ENCODE assay signal across 21 cellular contexts in genomic region chr20:61316351-61316750, GRCh38.
"Had no signal": no experiment of that assay in that cellular context is flagged by ENCODE, and none has a peak within 500 bp of the region (broad histone marks: within the 10 kb centered on the region; RNA-seq: fewer than 3 reads in every experiment).

No MANE protein-coding gene starts in this region.

- H3K4me3 ChIP-seq: colonic mucosa, esophagus squamous epithelium, ovary, tibial artery, upper lobe of left lung, vagina had no signal

- H3K27ac Mint-ChIP-seq: naive thymus-derived CD8-positive, alpha-beta T cell; stimulated activated memory B cell treated with anti-CD40 and anti-IgM and Interleukin-4, amounts not matched to agents 10 μg/mL and 1 μg/mL and 100 μg/mL, for 72 hours; stimulated activated naive CD8-positive, alpha-beta T cell treated with anti-CD3 and anti-CD28 coated beads, Interleukin-15, Interleukin-2, amounts not matched to agents 100 ng/mL and 50 ng/mL, for 24 hours had no signal

- H3K9me3 Mint-ChIP-seq: neural crest cell had no signal

- H3K36me3 ChIP-seq: colonic mucosa, esophagus squamous epithelium, ovary, tibial artery, upper lobe of left lung, vagina had no signal

- H3K27ac ChIP-seq: colonic mucosa, esophagus squamous epithelium, foreskin keratinocyte, ovary, tibial artery, upper lobe of left lung, vagina had no signal

- H3K27me3 Mint-ChIP-seq: naive thymus-derived CD8-positive, alpha-beta T cell; stimulated activated memory B cell treated with anti-CD40 and anti-IgM and Interleukin-4, amounts not matched to agents 10 μg/mL and 1 μg/mL and 100 μg/mL, for 72 hours had no signal

- DNase-seq: colonic mucosa; dermis blood vessel endothelial cell; esophagus squamous epithelium; foreskin keratinocyte; head of caudate nucleus; hippocampal formation; left colon; mammary epithelial cell; naive thymus-derived CD8-positive, alpha-beta T cell; nucleus accumbens; ovary; right cardiac atrium; stimulated activated CD4-positive, alpha-beta T cell treated with anti-CD3 and anti-CD28 coated beads, Interleukin-15, amount 100 ng/mL, for 24 hours; stimulated activated CD4-positive, alpha-beta T cell treated with anti-CD3 and anti-CD28 coated beads, Interleukin-1b, Interleukin-23, amount 100 ng/mL, for 48 hours; stimulated activated CD4-positive, alpha-beta T cell treated with anti-CD3 and anti-CD28 coated beads, Interleukin-4, amount 100 ng/mL, for 24 hours; tibial artery; upper lobe of left lung had no signal

- H3K36me3 Mint-ChIP-seq: naive thymus-derived CD8-positive, alpha-beta T cell; stimulated activated memory B cell treated with anti-CD40 and anti-IgM and Interleukin-4, amounts not matched to agents 10 μg/mL and 1 μg/mL and 100 μg/mL, for 72 hours had no signal

- H3K9me3 ChIP-seq: colonic mucosa, esophagus squamous epithelium, ovary, tibial artery, upper lobe of left lung, vagina had no signal

- ATAC-seq: foreskin keratinocyte; left colon; naive thymus-derived CD8-positive, alpha-beta T cell; right cardiac atrium; stimulated activated memory B cell treated with anti-CD40 and anti-IgM and Interleukin-4, amounts not matched to agents 10 μg/mL and 1 μg/mL and 100 μg/mL, for 72 hours had no signal

- H3K27me3 ChIP-seq: colonic mucosa, foreskin keratinocyte, ovary, tibial artery, upper lobe of left lung, vagina had no signal

- H3K4me1 Mint-ChIP-seq: naive thymus-derived CD8-positive, alpha-beta T cell; neural crest cell; stimulated activated memory B cell treated with anti-CD40 and anti-IgM and Interleukin-4, amounts not matched to agents 10 μg/mL and 1 μg/mL and 100 μg/mL, for 72 hours had no signal

- H3K4me1 ChIP-seq: colonic mucosa, esophagus squamous epithelium, foreskin keratinocyte, tibial artery, upper lobe of left lung, vagina had no signal

- H3K4me3 Mint-ChIP-seq: naive thymus-derived CD8-positive, alpha-beta T cell; neural crest cell; stimulated activated memory B cell treated with anti-CD40 and anti-IgM and Interleukin-4, amounts not matched to agents 10 μg/mL and 1 μg/mL and 100 μg/mL, for 72 hours; stimulated activated naive CD8-positive, alpha-beta T cell treated with anti-CD3 and anti-CD28 coated beads, Interleukin-15, Interleukin-2, amounts not matched to agents 100 ng/mL and 50 ng/mL, for 24 hours had no signal
